24 cellular contexts compared by ENCODE assay signal in genomic region chr10:127962205-127962604, GRCh38.
"Had no signal": no experiment of that assay in that cellular context is flagged by ENCODE, and none has a peak within 500 bp of the region (broad histone marks: within the 10 kb centered on the region; RNA-seq: fewer than 3 reads in every experiment).

No MANE protein-coding gene starts in this region.

- DNase-seq: activated CD4-positive, alpha-beta T cell treated with anti-CD3 and anti-CD28 coated beads for 48 hours; activated CD4-positive, alpha-beta T cell treated with anti-CD3 and anti-CD28 coated beads, Interleukin-2, amount 50 U/mL, for 48 hours; activated CD8-positive, alpha-beta memory T cell treated with anti-CD3 and anti-CD28 coated beads for 24 hours; activated gamma-delta T cell; activated naive CD4-positive, alpha-beta T cell treated with anti-CD3 and anti-CD28 coated beads, Interleukin-2, amount 10 ng/mL, durations not matched to agents 7 days and 5 days; activated naive CD8-positive, alpha-beta T cell treated with anti-CD3 and anti-CD28 coated beads, Interleukin-2, amount 10 ng/mL, durations not matched to agents 7 days and 5 days; activated T-cell treated with anti-CD3 and anti-CD28 coated beads, Interleukin-2, amount 50 U/mL, for 24 hours; amniotic stem cell; central memory CD4-positive, alpha-beta T cell; endodermal cell; foreskin melanocyte; left ventricle myocardium superior; mammary epithelial cell; occipital lobe; psoas muscle; stimulated activated CD4-positive, alpha-beta T cell treated with anti-CD3 and anti-CD28 coated beads, Interleukin-4, amount 100 ng/mL, for 1 hour; stimulated activated naive CD8-positive, alpha-beta T cell treated with anti-CD3 and anti-CD28 coated beads, Interleukin-15, amount 100 ng/mL, for 72 hours; tibial artery had no signal

- H3K4me3 ChIP-seq: esophagus muscularis mucosa, psoas muscle, right atrium auricular region, suprapubic skin, tibial artery had no signal

- H3K9ac ChIP-seq: parathyroid adenoma had no signal

- H3K27me3 ChIP-seq: esophagus muscularis mucosa, right atrium auricular region, suprapubic skin, tibial artery had no signal

- H3K9me3 ChIP-seq: esophagus muscularis mucosa, psoas muscle, right atrium auricular region, suprapubic skin, tibial artery had no signal

- H2AFZ ChIP-seq: parathyroid adenoma had no signal

- H3K4me1 ChIP-seq: parathyroid adenoma, psoas muscle, right atrium auricular region, tibial artery had no signal

- H3K27ac ChIP-seq: esophagus muscularis mucosa, parathyroid adenoma, psoas muscle, right atrium auricular region, suprapubic skin, tibial artery, VCaP had no signal

- ATAC-seq: activated CD4-positive, CD25-positive, alpha-beta regulatory T cell treated with anti-CD3 and anti-CD28 coated beads, Interleukin-2, amount 50 U/mL, for 24 hours; left ventricle myocardium superior; psoas muscle; stimulated activated naive CD8-positive, alpha-beta T cell treated with anti-CD3 and anti-CD28 coated beads, Interleukin-15, amount 100 ng/mL, for 72 hours had no signal

- H3K36me3 ChIP-seq: esophagus muscularis mucosa, right atrium auricular region, suprapubic skin, tibial artery had no signal
